In genomic region chr21:46285206-46285661, GRCh38 we compare ENCODE assay signal across 8 cellular contexts. TPM values are rescaled to one million over a fixed set of nuclear protein-coding genes. Genes with fewer than 3 reads are reported as not detected.
A peak's percentile ranks its signal among the peaks of the same experiment; 100 is the strongest.
DNase-seq lines count a peak whose midpoint lies in the region; ATAC-seq and TF ChIP-seq lines count a peak whose summit lies in the region.

Gene MCM3AP, minus strand, starts transcription at chr21:46285611. Its CDS starts 325 bp downstream, at chr21:46285286.

- peak within 1 kb of the TSS; percentile 94 for H3K27ac Mint-ChIP-seq in CD8-positive, alpha-beta T cell
- H3K27ac Mint-ChIP-seq in nephron progenitor cell: peak within 1 kb of the TSS; percentile 98

- H3K4me3 Mint-ChIP-seq in CD8-positive, alpha-beta T cell: peak within 1 kb of the TSS; percentile 90
- peak within 1 kb of the TSS; percentile 92 for H3K4me3 Mint-ChIP-seq in nephron progenitor cell

- H3K9me3 Mint-ChIP-seq in CD8-positive, alpha-beta T cell: no peaks in the 10 kb centered on the region
- H3K9me3 Mint-ChIP-seq in nephron progenitor cell: peaks cover 26% of the 10 kb centered on the region

- no peaks in the 10 kb centered on the region for H3K27me3 Mint-ChIP-seq in CD8-positive, alpha-beta T cell (ENCODE audit: low read depth)
- H3K27me3 Mint-ChIP-seq in nephron progenitor cell (ENCODE audit: low read depth, poor library complexity): no peaks in the 10 kb centered on the region

- CTCF ChIA-PET in CD8-positive, alpha-beta T cell (lab: Charles Lee): interaction anchor here (1.5 to 2.5 kb wide), 5 partner anchors 11 to 172 kb away, joined by 3 to 6 read pairs (median 5); a partner anchor contains a TSS
- CTCF ChIA-PET in RWPE1 (lab: Yijun Ruan, JAX): no interaction called here

- H3K4me3 ChIP-seq in CD8-positive, alpha-beta T cell (ENCODE audit: low read depth, low read length): peak within 1 kb of the TSS; percentile 88
- H3K4me3 ChIP-seq in epithelial cell of proximal tubule (ENCODE audit: low read depth, low read length): peak within 1 kb of the TSS; percentile 76

- peaks cover 3% of the 10 kb centered on the region for H3K36me3 ChIP-seq in CD8-positive, alpha-beta T cell (ENCODE audit: insufficient read depth, low read length)

- H3K4me1 Mint-ChIP-seq in CD8-positive, alpha-beta T cell (ENCODE audit: low read depth): peaks cover 65% of the 10 kb centered on the region
- peaks cover 60% of the 10 kb centered on the region for H3K4me1 Mint-ChIP-seq in nephron progenitor cell

- H3K36me3 Mint-ChIP-seq in CD8-positive, alpha-beta T cell: peaks cover 50% of the 10 kb centered on the region
- H3K36me3 Mint-ChIP-seq in nephron progenitor cell (ENCODE audit: low read depth): peaks cover 66% of the 10 kb centered on the region

- no peak for TF ChIP-seq CTCF in CD8-positive, alpha-beta T cell (IDR thresholded peaks at IDR 0.05)
- no peak for TF ChIP-seq CTCF in RWPE1 (conservative IDR thresholded peaks at IDR 0.05; ENCODE audit: low read depth)
- no peak for TF ChIP-seq CTCF in epithelial cell of proximal tubule (conservative IDR thresholded peaks at IDR 0.05; ENCODE audit: low read depth, low read length)
- TF ChIP-seq CTCF in nephron progenitor cell (IDR thresholded peaks at IDR 0.05): no peak

- no peak for ATAC-seq in CD8-positive, alpha-beta T cell

- H3K27ac ChIP-seq in CD8-positive, alpha-beta T cell (ENCODE audit: low read depth, low read length): peak within 1 kb of the TSS; percentile 72
- peak within 1 kb of the TSS; percentile 97 for H3K27ac ChIP-seq in RWPE1

- H3K4me1 ChIP-seq in CD8-positive, alpha-beta T cell (ENCODE audit: insufficient read depth, low read length): peaks cover 38% of the 10 kb centered on the region

- DNase-seq in CD8-positive, alpha-beta T cell: no peak
- DNase-seq in RWPE1 (ENCODE audit: low spot score) (no peak), epithelial cell of proximal tubule (ENCODE audit: low read depth) (no peak), nephron progenitor cell (no peak), NCI-H128 (lab: John Stamatoyannopoulos, UW; ENCODE audit: unreplicated experiment) (no peak), putamen (ENCODE audit: low spot score) (no peak), NCI-H146 treated with DMSO at 0.1 percent for 48 hours (lab: John Stamatoyannopoulos, UW; ENCODE audit: unreplicated experiment) (no peak), NCI-H2196 (lab: John Stamatoyannopoulos, UW; ENCODE audit: unreplicated experiment) (no peak)

- no peaks in the 10 kb centered on the region for H3K27me3 ChIP-seq in CD8-positive, alpha-beta T cell (ENCODE audit: insufficient read depth, low read length)

- intact Hi-C loops in CD8-positive, alpha-beta T cell (cut with DNase I, micrococcal nuclease): loop anchor here (1.0 to 10.0 kb wide), 6 partner anchors 138 to 314 kb away; partner anchors contain the start of gene DIP2A (in 1 of the 2)

- no peaks in the 10 kb centered on the region for H3K9me3 ChIP-seq in CD8-positive, alpha-beta T cell (ENCODE audit: low read length)

- POLR2A ChIA-PET in CD8-positive, alpha-beta T cell (lab: Charles Lee): interaction anchor here (1.3 kb wide), 2 partner anchors 11 to 38 kb away, joined by 3 to 4 read pairs; no protein-coding TSS in a partner anchor
- POLR2A ChIA-PET in RWPE1 (lab: Yijun Ruan, JAX; ENCODE audit: low non-redundant PET): no interaction called here

RNA-seq across cellular contexts. Expression of gene MCM3AP, which starts in this region (rescaled TPM):
- 10 to 100 TPM; 90.1 to 97.7 TPM for total RNA-seq in CD8-positive, alpha-beta T cell
- total RNA-seq in epithelial cell of proximal tubule: 65.1 and 84.7 TPM in 2 replicates
